14 cellular contexts compared by ENCODE assay signal in genomic region chr7:233456-234035, GRCh38. TPM values are rescaled to one million over a fixed set of nuclear protein-coding genes. Genes with fewer than 3 reads are reported as not detected.
DNase-seq lines count a peak whose midpoint lies in the region; ATAC-seq, FAIRE-seq and TF ChIP-seq lines count a peak whose summit lies in the region.
"Had no signal": no experiment of that assay in that cellular context is flagged by ENCODE, and none has a peak within 500 bp of the region (broad histone marks: within the 10 kb centered on the region; RNA-seq: fewer than 3 reads in every experiment).

No MANE protein-coding gene starts in this region.

- H3K4me1 Mint-ChIP-seq in mesothelial cell of epicardium, result peaks cover 14% of the 10 kb centered on the region

- H3K36me3 Mint-ChIP-seq in mesothelial cell of epicardium, result no peaks in the 10 kb centered on the region

- H3K27ac Mint-ChIP-seq in mesothelial cell of epicardium, result no peak overlapping the region
- H3K27ac Mint-ChIP-seq: activated T-helper 2 cell treated with anti-CD3 and anti-CD28 coated beads, Interferon-gamma antibody, Interleukin-2, Interleukin-4, amounts not matched to agents 10 μg/mL and 5 μg/mL and 100 μg/mL, durations not matched to agents 14 hours and 24 hours and 36 hours had no signal

- peak overlapping the region; percentile 94 for H3K27ac ChIP-seq in C4-2B
- peak overlapping the region; percentile 18 for H3K27ac ChIP-seq in caudate nucleus (ENCODE audit: low read depth, low read length)

- TF ChIP-seq CTCF in C4-2B (conservative IDR thresholded peaks at IDR 0.05) (no peak), mesothelial cell of epicardium (IDR thresholded peaks at IDR 0.05; ENCODE audit: unreplicated experiment) (no peak)

- peaks cover 2% of the 10 kb centered on the region for H3K27me3 Mint-ChIP-seq in mesothelial cell of epicardium (ENCODE audit: low read depth)

- ATAC-seq in sciatic nerve (peak; percentile 44), GM21619 (IDR thresholded peaks at IDR 0.05; ENCODE audit: unreplicated experiment) (no peak)

- no peak for TF ChIP-seq POLR2A in GM12891 (IDR thresholded peaks at IDR 0.05; ENCODE audit: low read depth, low read length)

- no peak for DNase-seq in caudate nucleus (lab: John Stamatoyannopoulos, UW)
- DNase-seq in iris pigment epithelial cell (ENCODE audit: low read depth), result peak; percentile 27
- no peak for DNase-seq in sciatic nerve (ENCODE audit: low spot score)
- DNase-seq in NCI-H2029 treated with DMSO at 0.1 percent for 48 hours (lab: John Stamatoyannopoulos, UW), result no peak
- DNase-seq in mesothelial cell of epicardium (ENCODE audit: low spot score in 2 of 2, unreplicated experiment in 2 of 2), result no peak
- DNase-seq in GM12891 (ENCODE audit: insufficient read length, low spot score), result no peak
- DNase-seq: ACHN; activated CD4-positive, alpha-beta T cell treated with anti-CD3 and anti-CD28 coated beads for 1 hour; DMS153 had no signal

- H3K4me3 Mint-ChIP-seq in mesothelial cell of epicardium, result no peak overlapping the region

- FAIRE-seq in GM12891 (lab: Jason Lieb, UNC), result no peak

- intact Hi-C loops in sciatic nerve (cut with DNase I), result no loop called here

- no peaks in the 10 kb centered on the region for H3K9me3 Mint-ChIP-seq in mesothelial cell of epicardium
- H3K9me3 Mint-ChIP-seq: activated T-helper 2 cell treated with anti-CD3 and anti-CD28 coated beads, Interferon-gamma antibody, Interleukin-2, Interleukin-4, amounts not matched to agents 10 μg/mL and 5 μg/mL and 100 μg/mL, durations not matched to agents 14 hours and 24 hours and 36 hours had no signal

TF ChIP-seq in GM12891, 5 proteins besides CTCF, POLR2A, EP300 and RAD21:
- TF ChIP-seq TAF1 (IDR thresholded peaks at IDR 0.05; ENCODE audit: low read depth, low read length) (no peak), POU2F2 (IDR thresholded peaks at IDR 0.05; ENCODE audit: low read depth, low read length) (no peak), PAX5 (IDR thresholded peaks at IDR 0.05; ENCODE audit: insufficient read depth, low read length, severe bottlenecking) (no peak), POLR2AphosphoS5 (IDR thresholded peaks at IDR 0.05; ENCODE audit: low read depth, low read length) (no peak), SPI1 (IDR thresholded peaks at IDR 0.05; ENCODE audit: low read depth, low read length) (no peak)

RNA-seq across cellular contexts. Expression of gene FAM20C, which starts 41.2 kb away (rescaled TPM):
- total RNA-seq in sciatic nerve, result 57.0 TPM
- 16.7 to 18.3 TPM (median 17.8 TPM) in 3 replicates for total RNA-seq in mesothelial cell of epicardium
- polyA plus RNA-seq in GM12891 (2012; ENCODE audit: low read depth, missing spikeins), result not detected

RNA-seq across cellular contexts. Expression of gene FOXL3, which starts 56.4 kb away (rescaled TPM):
- total RNA-seq in sciatic nerve, result not detected
- not detected in 3 replicates for total RNA-seq in mesothelial cell of epicardium
- not detected for polyA plus RNA-seq in GM12891 (2012; ENCODE audit: low read depth, missing spikeins)
- total RNA-seq: activated T-helper 2 cell treated with anti-CD3 and anti-CD28 coated beads, Interferon-gamma antibody, Interleukin-2, Interleukin-4, amounts not matched to agents 10 μg/mL and 5 μg/mL and 100 μg/mL, durations not matched to agents 14 hours and 24 hours and 36 hours; mononuclear cell; NCI-H460 had no signal
